8 cellular contexts compared by ENCODE assay signal in the genomic region with DNA sequence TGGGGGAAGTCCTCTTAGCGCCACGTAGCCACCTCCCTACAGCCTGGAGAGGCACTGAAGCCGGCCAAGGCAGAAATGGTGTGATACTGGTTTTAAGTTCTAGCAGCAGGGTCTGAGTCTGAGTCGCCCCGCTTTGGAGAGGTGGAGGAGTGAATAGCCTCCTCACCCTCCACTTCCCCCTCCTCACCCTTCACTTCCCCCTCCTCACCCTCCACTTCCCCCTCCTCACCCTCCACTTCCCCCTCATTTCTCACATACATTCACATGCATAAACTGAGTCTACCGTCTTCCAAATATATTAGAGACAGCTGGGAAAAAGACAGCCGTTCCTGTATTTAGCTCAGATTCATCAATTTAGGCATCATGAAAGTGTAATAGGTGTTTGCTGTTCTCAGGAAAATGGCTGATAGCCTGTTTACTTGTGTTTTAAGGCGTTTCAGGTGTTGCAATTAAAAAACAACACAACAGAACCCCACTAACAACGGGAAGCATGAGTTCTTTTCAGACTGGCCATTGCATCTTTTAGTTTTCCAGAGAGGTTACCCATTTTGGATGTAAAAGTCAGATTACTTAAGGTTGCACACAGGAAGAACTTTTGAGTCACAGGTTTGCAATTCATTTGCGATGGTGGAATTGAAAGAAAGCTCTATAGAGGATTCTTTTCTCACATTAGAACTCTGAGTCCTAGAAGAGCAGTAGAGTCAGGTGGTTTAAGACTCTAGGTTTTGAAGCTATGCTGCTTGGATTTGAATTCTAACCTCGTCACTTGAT. TPM values are rescaled to one million over a fixed set of nuclear protein-coding genes. Genes with fewer than 3 reads are reported as not detected.
A peak's percentile ranks its signal among the peaks of the same experiment; 100 is the strongest.
DNase-seq lines count a peak whose midpoint lies in the region; ATAC-seq and TF ChIP-seq lines count a peak whose summit lies in the region.

No MANE protein-coding gene starts in this region.

- H3K4me1 Mint-ChIP-seq in progenitor cell of endocrine pancreas (ENCODE audit: low read depth), result peaks cover 24% of the 10 kb centered on the region

- H3K4me3 ChIP-seq in cardiac muscle cell (peak overlapping the region; percentile 68), WI38 (ENCODE audit: low read depth, low read length) (peak overlapping the region; percentile 97), foreskin fibroblast (ENCODE audit: low read depth in 1 of 2, low read length in 2 of 2) (peak overlapping the region; percentile 92 to 98)

- H3K36me3 Mint-ChIP-seq in progenitor cell of endocrine pancreas (ENCODE audit: insufficient read depth), result peaks cover 6% of the 10 kb centered on the region

- H3K36me3 ChIP-seq in cardiac muscle cell, result no peaks in the 10 kb centered on the region

- peaks cover 6% of the 10 kb centered on the region for H3K4me1 ChIP-seq in cardiac muscle cell (ENCODE audit: low read depth)

- ATAC-seq in Right ventricle myocardium inferior, result no peak
- no peak for ATAC-seq in GM21529 (IDR thresholded peaks at IDR 0.05; ENCODE audit: unreplicated experiment)

- H3K9me3 ChIP-seq in cardiac muscle cell (ENCODE audit: low read depth), result no peaks in the 10 kb centered on the region

- peaks cover 3% of the 10 kb centered on the region for H3K27me3 Mint-ChIP-seq in progenitor cell of endocrine pancreas

- DNase-seq in cardiac muscle cell (ENCODE audit: low read depth in 1 of 2, low spot score in 1 of 2) (peak in 1 of 2 donors; percentile 46), Right ventricle myocardium inferior (ENCODE audit: missing footprints) (no peak), foreskin fibroblast (peak in 1 of 2 donors; percentile 48), progenitor cell of endocrine pancreas (ENCODE audit: low spot score, unreplicated experiment) (no peak), amniotic stem cell (lab: John Stamatoyannopoulos, UW) (no peak), SHP77 treated with DMSO at 0.1 percent for 48 hours (lab: John Stamatoyannopoulos, UW) (no peak)

- no peak for TF ChIP-seq CTCF in cardiac muscle cell (IDR thresholded peaks at IDR 0.05; ENCODE audit: low read depth, low read length)
- TF ChIP-seq CTCF in WI38 (IDR thresholded peaks at IDR 0.05; ENCODE audit: low read depth, low read length), result no peak
- TF ChIP-seq CTCF in foreskin fibroblast (IDR thresholded peaks at IDR 0.05; ENCODE audit: low read depth, low read length), result no peak
- no peak for TF ChIP-seq CTCF in progenitor cell of endocrine pancreas (IDR thresholded peaks at IDR 0.05; ENCODE audit: unreplicated experiment)

- H3K27ac ChIP-seq in cardiac muscle cell, result peak overlapping the region; percentile 90

- intact Hi-C loops in Right ventricle myocardium inferior (cut with DNase I), result loop anchor here (2.0 kb wide), 1 partner anchor 19 kb away; no protein-coding TSS in a partner anchor

- H3K27me3 ChIP-seq in cardiac muscle cell, result no peaks in the 10 kb centered on the region

- H3K9me3 Mint-ChIP-seq in progenitor cell of endocrine pancreas (ENCODE audit: low read depth), result peaks cover 9% of the 10 kb centered on the region

- H3K4me3 Mint-ChIP-seq in progenitor cell of endocrine pancreas (ENCODE audit: low read depth), result peak overlapping the region; percentile 89

- H3K27ac Mint-ChIP-seq in progenitor cell of endocrine pancreas, result peak overlapping the region; percentile 87

RNA-seq across cellular contexts. Expression of a gene that starts 0.8 kb away (rescaled TPM):
- 16.1 and 16.4 TPM in 2 replicates for total RNA-seq in cardiac muscle cell
- polyA plus RNA-seq in cardiac muscle cell, result 25.2 and 28.1 TPM in 2 replicates
- total RNA-seq in Right ventricle myocardium inferior, result 10.4 TPM
- total RNA-seq in progenitor cell of endocrine pancreas, result 20.3 and 21.2 TPM in 2 replicates
